Comparison of ENCODE assay signal across 8 cellular contexts in the genomic region with DNA sequence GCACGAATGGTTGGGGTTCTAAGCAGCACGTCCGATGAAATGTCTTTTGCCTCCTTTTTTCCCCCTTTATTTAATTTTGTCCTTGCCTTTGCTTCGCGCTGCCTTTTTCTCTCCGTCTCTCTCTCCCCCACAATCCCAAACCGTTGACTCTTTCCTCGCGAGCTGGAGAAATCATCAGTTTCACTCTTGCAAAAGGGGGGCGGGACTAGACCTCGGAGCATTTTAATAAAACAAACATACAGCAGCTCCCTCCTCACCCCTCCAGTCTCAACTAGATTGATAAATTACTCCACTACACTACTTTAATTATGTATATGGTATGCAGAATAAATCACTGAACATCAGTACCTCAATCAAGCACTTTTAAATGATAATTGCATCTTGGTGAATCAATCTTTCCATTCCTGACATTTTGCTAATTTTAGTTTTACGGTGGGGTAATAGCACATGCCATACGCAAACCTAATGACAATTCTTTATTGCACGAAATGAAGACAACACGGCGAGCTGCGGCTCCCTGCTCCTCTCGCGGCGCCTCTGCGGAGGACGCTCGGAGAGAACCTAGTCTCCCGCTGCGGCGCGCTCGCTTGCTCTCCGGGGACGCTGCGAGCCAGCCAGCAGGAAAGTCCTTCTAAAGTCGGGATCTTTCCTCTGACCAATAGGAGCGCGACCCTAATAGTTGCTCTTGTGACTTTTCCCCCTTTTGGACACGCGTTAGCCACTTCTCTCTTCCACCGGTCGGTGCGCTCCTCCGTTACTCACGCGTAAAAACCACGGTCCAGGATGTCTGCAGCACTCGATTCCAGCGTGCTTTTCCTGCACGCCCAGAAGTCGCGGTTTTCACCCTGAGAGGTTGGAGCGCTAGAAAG. TPM values are rescaled to one million over a fixed set of nuclear protein-coding genes. Genes with fewer than 3 reads are reported as not detected.
A peak's percentile ranks its signal among the peaks of the same experiment; 100 is the strongest.
DNase-seq lines count a peak whose midpoint lies in the region; ATAC-seq, FAIRE-seq and TF ChIP-seq lines count a peak whose summit lies in the region.

No MANE protein-coding gene starts in this region.

- no peak for FAIRE-seq in frontal cortex (lab: Jason Lieb, UNC)

- no peak overlapping the region for H3K27ac Mint-ChIP-seq in activated T-helper 1 cell treated with anti-CD3 and anti-CD28 coated beads, Interleukin-12 subunit alpha, Interleukin-12 subunit beta, Interleukin-2, Interleukin-4 antibody, amounts not matched to agents 30 ng/mL and 10 ng/mL and 1 ng/mL, durations not matched to agents 14 hours and 24 hours and 36 hours
- peak overlapping the region; percentile 88 to 95 (median 94) for H3K27ac Mint-ChIP-seq in nephron

- intact Hi-C loops in activated T-helper 1 cell treated with anti-CD3 and anti-CD28 coated beads, Interleukin-12 subunit alpha, Interleukin-12 subunit beta, Interleukin-2, Interleukin-4 antibody, amounts not matched to agents 30 ng/mL and 10 ng/mL and 1 ng/mL, durations not matched to agents 14 hours and 24 hours and 36 hours (cut with micrococcal nuclease): loop anchor here (2.0 to 10.0 kb wide), 8 partner anchors 56 to 1671 kb away; partner anchors contain the start of gene ADGRV1

- no peaks in the 10 kb centered on the region for H3K9me3 Mint-ChIP-seq in activated T-helper 1 cell treated with anti-CD3 and anti-CD28 coated beads, Interleukin-12 subunit alpha, Interleukin-12 subunit beta, Interleukin-2, Interleukin-4 antibody, amounts not matched to agents 30 ng/mL and 10 ng/mL and 1 ng/mL, durations not matched to agents 14 hours and 24 hours and 36 hours
- no peaks in the 10 kb centered on the region for H3K9me3 Mint-ChIP-seq in nephron

- H3K4me3 Mint-ChIP-seq in activated T-helper 1 cell treated with anti-CD3 and anti-CD28 coated beads, Interleukin-12 subunit alpha, Interleukin-12 subunit beta, Interleukin-2, Interleukin-4 antibody, amounts not matched to agents 30 ng/mL and 10 ng/mL and 1 ng/mL, durations not matched to agents 14 hours and 24 hours and 36 hours: peak overlapping the region; percentile 87
- H3K4me3 Mint-ChIP-seq in nephron: peak overlapping the region; percentile 91 to 96 (median 93)

- H3K36me3 Mint-ChIP-seq in activated T-helper 1 cell treated with anti-CD3 and anti-CD28 coated beads, Interleukin-12 subunit alpha, Interleukin-12 subunit beta, Interleukin-2, Interleukin-4 antibody, amounts not matched to agents 30 ng/mL and 10 ng/mL and 1 ng/mL, durations not matched to agents 14 hours and 24 hours and 36 hours (ENCODE audit: low read depth): no peaks in the 10 kb centered on the region
- H3K36me3 Mint-ChIP-seq in nephron (ENCODE audit: low read depth): no peaks in the 10 kb centered on the region

- ATAC-seq in HG02571 (IDR thresholded peaks at IDR 0.05; ENCODE audit: unreplicated experiment) (peak; percentile 30), GM19328 (IDR thresholded peaks at IDR 0.05; ENCODE audit: unreplicated experiment) (no peak)

- H3K27me3 Mint-ChIP-seq in activated T-helper 1 cell treated with anti-CD3 and anti-CD28 coated beads, Interleukin-12 subunit alpha, Interleukin-12 subunit beta, Interleukin-2, Interleukin-4 antibody, amounts not matched to agents 30 ng/mL and 10 ng/mL and 1 ng/mL, durations not matched to agents 14 hours and 24 hours and 36 hours (ENCODE audit: insufficient read depth): peaks cover 64% of the 10 kb centered on the region
- peaks cover 34% of the 10 kb centered on the region for H3K27me3 Mint-ChIP-seq in nephron (ENCODE audit: low read depth)

- no peak for TF ChIP-seq CTCF in nephron (IDR thresholded peaks at IDR 0.05; ENCODE audit: unreplicated experiment in 3 of 3)

- H3K4me1 Mint-ChIP-seq in activated T-helper 1 cell treated with anti-CD3 and anti-CD28 coated beads, Interleukin-12 subunit alpha, Interleukin-12 subunit beta, Interleukin-2, Interleukin-4 antibody, amounts not matched to agents 30 ng/mL and 10 ng/mL and 1 ng/mL, durations not matched to agents 14 hours and 24 hours and 36 hours (ENCODE audit: low read depth): peaks cover 21% of the 10 kb centered on the region
- H3K4me1 Mint-ChIP-seq in nephron: peaks cover 20% of the 10 kb centered on the region

- DNase-seq in NCI-H2081 (lab: John Stamatoyannopoulos, UW) (peak; percentile 55 to 72), NCI-H2081 treated with DMSO at 0.1 percent for 48 hours (lab: John Stamatoyannopoulos, UW) (no peak), NCI-H460 (ENCODE audit: extremely low read depth, low read depth) (peak; percentile 73), frontal cortex (ENCODE audit: low spot score in 2 of 2) (peak; percentile 42 to 52)
- DNase-seq in activated T-helper 1 cell treated with anti-CD3 and anti-CD28 coated beads, Interleukin-12 subunit alpha, Interleukin-12 subunit beta, Interleukin-2, Interleukin-4 antibody, amounts not matched to agents 30 ng/mL and 10 ng/mL and 1 ng/mL, durations not matched to agents 14 hours and 24 hours and 36 hours (ENCODE audit: low spot score): peak; percentile 8

RNA-seq across cellular contexts. Expression of gene MEF2C, which starts 0.8 kb away (rescaled TPM):
- total RNA-seq in NCI-H460 (2014; rRNA removed; shearing (Covaris generic)): 26.5 and 29.8 TPM in 2 replicates
- polyA plus RNA-seq in NCI-H460 (2014; cell fraction: nucleus; rRNA removed): 18.1 and 21.9 TPM in 2 replicates
- 0.44 and 0.47 TPM in 2 replicates for total RNA-seq in activated T-helper 1 cell treated with anti-CD3 and anti-CD28 coated beads, Interleukin-12 subunit alpha, Interleukin-12 subunit beta, Interleukin-2, Interleukin-4 antibody, amounts not matched to agents 30 ng/mL and 10 ng/mL and 1 ng/mL, durations not matched to agents 14 hours and 24 hours and 36 hours
- total RNA-seq in frontal cortex: 1,165 TPM

Comparison
In these comparisons a context has a peak if more than half of its experiments do, and no peak if none do; other contexts are left out.
1. RNA of gene MEF2C, which starts 0.8 kb away (total RNA-seq): 1,165 TPM in frontal cortex (single experiment); 26.5 to 29.8 TPM in NCI-H460 and 0.44 to 0.47 TPM in activated T-helper 1 cell treated with anti-CD3 and anti-CD28 coated beads, Interleukin-12 subunit alpha, Interleukin-12 subunit beta, Interleukin-2, Interleukin-4 antibody, amounts not matched to agents 30 ng/mL and 10 ng/mL and 1 ng/mL, durations not matched to agents 14 hours and 24 hours and 36 hours; every median in the first group is over 10 times any median in the second.